10 cellular contexts compared by ENCODE assay signal in genomic region chr1:93033785-93034184, GRCh38. TPM values are rescaled to one million over a fixed set of nuclear protein-coding genes. Genes with fewer than 3 reads are reported as not detected.
DNase-seq lines count a peak whose midpoint lies in the region; ATAC-seq, FAIRE-seq and TF ChIP-seq lines count a peak whose summit lies in the region.
"Had no signal": no experiment of that assay in that cellular context is flagged by ENCODE, and none has a peak within 500 bp of the region (broad histone marks: within the 10 kb centered on the region; RNA-seq: fewer than 3 reads in every experiment).

No MANE protein-coding gene starts in this region.

- H3K4me1 Mint-ChIP-seq in type B pancreatic cell (ENCODE audit: unreplicated experiment), result no peaks in the 10 kb centered on the region

- H3K27ac Mint-ChIP-seq in type B pancreatic cell, result no peak overlapping the region

- H3K27ac ChIP-seq in coronary artery, result no peak overlapping the region
- H3K27ac ChIP-seq: tibial nerve had no signal

- no peak overlapping the region for H3K4me3 Mint-ChIP-seq in type B pancreatic cell

- ATAC-seq in GM19438 (IDR thresholded peaks at IDR 0.05; ENCODE audit: low read depth, unreplicated experiment) (peak; percentile 83), HG03064 (IDR thresholded peaks at IDR 0.05; ENCODE audit: low read depth, unreplicated experiment) (peak; percentile 81)

- no peak overlapping the region for H3K4me3 ChIP-seq in coronary artery
- H3K4me3 ChIP-seq: tibial nerve had no signal

- FAIRE-seq in G401.6 (lab: Jason Lieb, UNC), result peak; percentile 3

- H3K9me3 Mint-ChIP-seq in type B pancreatic cell, result no peaks in the 10 kb centered on the region

- H3K27me3 Mint-ChIP-seq in type B pancreatic cell, result no peaks in the 10 kb centered on the region

- TF ChIP-seq CTCF in type B pancreatic cell (conservative IDR thresholded peaks at IDR 0.05) (no peak), coronary artery (IDR thresholded peaks at IDR 0.05) (no peak)

- DNase-seq in SKM-1 (lab: John Stamatoyannopoulos, UW; ENCODE audit: unreplicated experiment) (peak; percentile 31), middle frontal gyrus (ENCODE audit: extremely low spot score, low spot score) (no peak), NCI-H524 (lab: John Stamatoyannopoulos, UW) (no peak), type B pancreatic cell (ENCODE audit: extremely low spot score, unreplicated experiment) (no peak), coronary artery (ENCODE audit: low spot score) (no peak)
- DNase-seq: Caco-2 had no signal

- no peaks in the 10 kb centered on the region for H3K36me3 Mint-ChIP-seq in type B pancreatic cell

RNA-seq across cellular contexts. Expression of gene MTF2, which starts 45.3 kb away (rescaled TPM):
- total RNA-seq in type B pancreatic cell (ENCODE audit: low replicate concordance), result 39.4 and 67.8 TPM in 2 replicates
